17 cellular contexts compared by ENCODE assay signal in genomic region chr5:135007305-135007704, GRCh38. TPM values are rescaled to one million over a fixed set of nuclear protein-coding genes. Genes with fewer than 3 reads are reported as not detected.
DNase-seq lines count a peak whose midpoint lies in the region; ATAC-seq, FAIRE-seq and TF ChIP-seq lines count a peak whose summit lies in the region.
"Had no signal": no experiment of that assay in that cellular context is flagged by ENCODE, and none has a peak within 500 bp of the region (broad histone marks: within the 10 kb centered on the region; RNA-seq: fewer than 3 reads in every experiment).

No MANE protein-coding gene starts in this region.

- H3K4me3 ChIP-seq in bronchial epithelial cell (ENCODE audit: low read depth, low read length): no peak overlapping the region
- H3K4me3 ChIP-seq in spleen: no peak overlapping the region
- H3K4me3 ChIP-seq: A549, GM23248 had no signal

- ATAC-seq in esophagus mucosa (no peak), HG02981 (IDR thresholded peaks at IDR 0.05; ENCODE audit: unreplicated experiment) (no peak)
- ATAC-seq: A549; CD8-positive, alpha-beta T cell; HepG2 had no signal

- peak; percentile 89 for FAIRE-seq in bronchial epithelial cell (lab: Jason Lieb, UNC)
- FAIRE-seq: A549, H54, HepG2, HTR-8/SVneo had no signal

- no peaks in the 10 kb centered on the region for H3K9me3 ChIP-seq in spleen
- H3K9me3 ChIP-seq: A549 had no signal

- H3K36me3 ChIP-seq in bronchial epithelial cell (ENCODE audit: control insufficient read depth, insufficient read depth, low read length) (no peaks in the 10 kb centered on the region), spleen (no peaks in the 10 kb centered on the region)

- DNase-seq in GM03348 (ENCODE audit: low spot score): peak; percentile 2
- DNase-seq in bronchial epithelial cell (ENCODE audit: low read depth): no peak
- DNase-seq in mesenteric fat pad (ENCODE audit: low spot score): peak; percentile 71
- DNase-seq in spleen: peak; percentile 51
- no peak for DNase-seq in OCI-M1 (lab: John Stamatoyannopoulos, UW)
- DNase-seq: CD8-positive, alpha-beta T cell; COR-L47; DND-41; GDM1; GM23248 had no signal

- no peak for TF ChIP-seq POLR2A in spleen (IDR thresholded peaks at IDR 0.05)

- intact Hi-C loops in spleen (cut with DNase I; ENCODE audit: low total_unique reads): no loop called here

- TF ChIP-seq CTCF in bronchial epithelial cell (IDR thresholded peaks at IDR 0.05; ENCODE audit: insufficient read depth, low read length, severe bottlenecking): no peak
- no peak for TF ChIP-seq CTCF in spleen (IDR thresholded peaks at IDR 0.05 in 8 of 11, conservative IDR thresholded peaks at IDR 0.05 in 3 of 11)

- 92 to 97% (median 94%) methylated on average over 9 of the region's 9 CpGs for WGBS in spleen, 5 donors

- no peak overlapping the region for H3K27ac ChIP-seq in spleen
- H3K27ac ChIP-seq: A549, GM23248 had no signal

- no peaks in the 10 kb centered on the region for H3K27me3 ChIP-seq in bronchial epithelial cell (ENCODE audit: control insufficient read depth, insufficient read depth, low read length)
- H3K27me3 ChIP-seq in spleen (replicated peaks in 1 of 7): no peaks in the 10 kb centered on the region

- no peaks in the 10 kb centered on the region for H3K4me1 ChIP-seq in spleen
- H3K4me1 ChIP-seq: A549 had no signal

RNA-seq across cellular contexts. Expression of gene PITX1, which starts 26.7 kb away (rescaled TPM):
- total RNA-seq in bronchial epithelial cell (87.7 and 145 TPM in 2 replicates), mesenteric fat pad (0.13 TPM), spleen (under 1 TPM in 1 of 7 donors, not detected in 6; 0.98 TPM), esophagus mucosa (689 TPM)
- under 1 TPM; 0.04 to 0.38 (median 0.09) TPM for polyA plus RNA-seq in spleen
- total RNA-seq: CD8-positive, alpha-beta T cell; GM23248 had no signal
- polyA plus RNA-seq: CD14-positive monocyte, GM23248 had no signal

RNA-seq across cellular contexts. Expression of gene CATSPER3, which starts 39.6 kb away (rescaled TPM):
- total RNA-seq in bronchial epithelial cell (under 0.01 and 0.26 TPM in 2 replicates), mesenteric fat pad (0.61 TPM), spleen (under 1 TPM in 4 of 7 donors, not detected in 3; 0.40 to 0.89 (median 0.65) TPM), esophagus mucosa (0.40 TPM)
- under 1 TPM; 0.35 to 0.44 (median 0.39) TPM for polyA plus RNA-seq in spleen

Comparison
In these comparisons a context has a peak if more than half of its experiments do, and no peak if none do; other contexts are left out.
1. DNase-seq: peak in GM03348 (single experiment), mesenteric fat pad (single experiment) and spleen (single experiment); none in bronchial epithelial cell (single experiment) and OCI-M1 (single experiment).
2. RNA of gene PITX1, which starts 26.7 kb away (total RNA-seq): 689 TPM in esophagus mucosa (single experiment) and 87.7 to 145 TPM in bronchial epithelial cell; 0.13 TPM in mesenteric fat pad (single experiment) and 0.98 TPM in spleen; every median in the first group is over 10 times any median in the second.